9 cellular contexts compared by ENCODE assay signal in the genomic region with DNA sequence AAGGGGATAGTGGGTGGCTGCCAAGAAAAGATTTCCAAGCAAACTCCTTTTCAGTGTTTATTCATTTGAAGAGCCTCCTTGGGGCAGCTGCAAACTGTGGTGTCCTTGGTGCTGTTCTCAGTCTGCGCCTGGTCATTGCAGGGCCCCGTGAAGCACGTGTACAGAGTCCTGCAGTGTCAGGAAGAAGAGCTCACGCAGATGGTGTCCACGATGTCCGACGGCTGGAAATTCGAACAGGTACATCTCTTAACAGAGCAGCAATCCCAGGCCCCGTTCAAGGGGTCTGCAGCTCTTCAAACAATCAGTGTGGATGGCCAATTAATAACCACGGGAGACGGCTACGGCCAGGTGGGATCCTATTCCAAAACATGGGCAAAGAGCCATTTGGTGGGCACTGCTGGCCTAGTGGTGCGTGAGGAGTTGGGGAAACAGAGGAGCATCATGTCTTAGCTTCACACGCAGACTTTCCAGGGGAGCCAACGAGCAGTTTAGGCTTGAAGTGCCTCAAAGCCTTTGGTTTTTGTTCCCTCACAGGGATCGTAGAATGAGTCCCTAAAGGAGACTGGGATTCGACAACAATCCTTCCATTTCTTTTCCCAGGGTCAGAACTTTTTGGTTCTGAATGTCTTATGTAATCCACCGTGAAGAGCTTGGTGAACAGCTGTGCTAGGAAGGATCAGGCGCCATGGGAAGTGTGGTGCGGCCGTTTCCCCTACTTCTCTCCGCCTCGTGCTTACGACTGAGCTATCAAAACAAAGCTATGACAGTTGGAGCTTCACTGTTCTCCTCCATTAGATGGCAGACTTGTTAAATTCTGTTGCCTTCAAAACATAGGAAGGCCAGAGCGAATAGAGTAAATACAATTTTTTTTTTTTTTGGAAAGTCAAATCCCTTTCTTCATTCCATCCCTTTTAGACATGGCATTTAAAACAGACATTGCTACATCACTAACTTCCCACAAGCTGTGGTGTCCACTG. TPM values are rescaled to one million over a fixed set of nuclear protein-coding genes. Genes with fewer than 3 reads are reported as not detected.
A peak's percentile ranks its signal among the peaks of the same experiment; 100 is the strongest.
DNase-seq lines count a peak whose midpoint lies in the region; ATAC-seq and TF ChIP-seq lines count a peak whose summit lies in the region.
"Had no signal": no experiment of that assay in that cellular context is flagged by ENCODE, and none has a peak within 500 bp of the region (broad histone marks: within the 10 kb centered on the region; RNA-seq: fewer than 3 reads in every experiment).

No MANE protein-coding gene starts in this region.

- peaks cover 5% of the 10 kb centered on the region for H3F3A ChIP-seq in neural progenitor cell (ENCODE audit: low read depth)

- DNase-seq in activated CD4-positive, alpha-beta T cell treated with anti-CD3 and anti-CD28 coated beads for 36 hours, result no peak
- DNase-seq in activated CD4-positive, alpha-beta T cell treated with anti-CD3 and anti-CD28 coated beads, Interleukin-2, amount 50 U/mL, for 48 hours, result no peak
- DNase-seq in RWPE1 (ENCODE audit: low spot score) (no peak), esophagus squamous epithelium (lab: John Stamatoyannopoulos, UW) (no peak), neural progenitor cell (ENCODE audit: low spot score) (no peak), NCI-H1930 (lab: John Stamatoyannopoulos, UW) (no peak), SKM-1 (lab: John Stamatoyannopoulos, UW; ENCODE audit: unreplicated experiment) (no peak)

- H3K27me3 ChIP-seq in esophagus squamous epithelium (no peaks in the 10 kb centered on the region), neural progenitor cell (no peaks in the 10 kb centered on the region)

- no peak for TF ChIP-seq POLR2A in esophagus squamous epithelium (IDR thresholded peaks at IDR 0.05)

- H3K9me3 ChIP-seq in esophagus squamous epithelium (no peaks in the 10 kb centered on the region), neural progenitor cell (ENCODE audit: low read depth) (no peaks in the 10 kb centered on the region)

- POLR2A ChIA-PET in activated CD4-positive, alpha-beta T cell treated with anti-CD3 and anti-CD28 coated beads for 36 hours (lab: Charles Lee), result interaction anchor here (0.5 to 0.6 kb wide), 4 partner anchors 47 to 286 kb away, joined by 3 to 12 read pairs (median 5); no protein-coding TSS in a partner anchor
- POLR2A ChIA-PET in RWPE1 (lab: Yijun Ruan, JAX; ENCODE audit: low non-redundant PET), result interaction anchor here (0.6 to 1.1 kb wide), 2 partner anchors 29 to 50 kb away, joined by 3 to 4 read pairs; partner anchors contain the start of gene ARMC7

- 67 to 72% methylated on average over 22 to 24 of the region's 25 CpGs for WGBS in esophagus squamous epithelium, 2 donors

- intact Hi-C loops in activated CD4-positive, alpha-beta T cell treated with anti-CD3 and anti-CD28 coated beads for 36 hours (cut with DNase I, micrococcal nuclease), result no loop called here
- intact Hi-C loops in esophagus squamous epithelium (cut with DNase I), result no loop called here

- H3K4me3 Mint-ChIP-seq in activated CD4-positive, alpha-beta T cell treated with anti-CD3 and anti-CD28 coated beads for 36 hours, result no peak overlapping the region
- H3K4me3 Mint-ChIP-seq in neural progenitor cell, result no peak overlapping the region

- H3K36me3 ChIP-seq in esophagus squamous epithelium (peaks cover 13 to 98% (median 30%) of the 10 kb centered on the region in 3 donors), neural progenitor cell (no peaks in the 10 kb centered on the region)

- H3K27ac ChIP-seq in RWPE1, result peak overlapping the region; percentile 38
- peak overlapping the region in 3 of 4 donors; percentile 47 to 83 (median 80) for H3K27ac ChIP-seq in esophagus squamous epithelium
- no peak overlapping the region for H3K27ac ChIP-seq in neural progenitor cell

- H3K4me3 ChIP-seq in esophagus squamous epithelium, result no peak overlapping the region
- no peak overlapping the region for H3K4me3 ChIP-seq in neural progenitor cell

- no peak overlapping the region for H2AFZ ChIP-seq in neural progenitor cell (replicated peaks)

- no peaks in the 10 kb centered on the region for H3K9me3 Mint-ChIP-seq in activated CD4-positive, alpha-beta T cell treated with anti-CD3 and anti-CD28 coated beads for 36 hours (ENCODE audit: low read depth)
- H3K9me3 Mint-ChIP-seq in neural progenitor cell, result no peaks in the 10 kb centered on the region

- no peak overlapping the region for H3K4me2 ChIP-seq in neural progenitor cell

- H3K27ac Mint-ChIP-seq in activated CD4-positive, alpha-beta T cell treated with anti-CD3 and anti-CD28 coated beads for 36 hours, result no peak overlapping the region
- H3K27ac Mint-ChIP-seq in neural progenitor cell, result no peak overlapping the region

- peaks cover 0 to 16% (median 4%) of the 10 kb centered on the region in 3 donors for H3K4me1 ChIP-seq in esophagus squamous epithelium
- H3K4me1 ChIP-seq in neural progenitor cell, result no peaks in the 10 kb centered on the region

- peaks cover 35% of the 10 kb centered on the region for H3K36me3 Mint-ChIP-seq in activated CD4-positive, alpha-beta T cell treated with anti-CD3 and anti-CD28 coated beads for 36 hours (ENCODE audit: low read depth)
- H3K36me3 Mint-ChIP-seq in neural progenitor cell, result peaks cover 33% of the 10 kb centered on the region

- H3K79me2 ChIP-seq in neural progenitor cell (ENCODE audit: low read depth), result peaks cover 24% of the 10 kb centered on the region

- peaks cover 12% of the 10 kb centered on the region for H4K20me1 ChIP-seq in neural progenitor cell (ENCODE audit: low read depth)

- H3K9ac ChIP-seq in neural progenitor cell, result no peak overlapping the region

- TF ChIP-seq CTCF in RWPE1 (conservative IDR thresholded peaks at IDR 0.05; ENCODE audit: low read depth) (peak; percentile 34), esophagus squamous epithelium (IDR thresholded peaks at IDR 0.05) (peak in 5 of 6 experiments; percentile 24 to 41 (median 37)), neural progenitor cell (IDR thresholded peaks at IDR 0.05) (peak; percentile 26)

- peaks cover 18% of the 10 kb centered on the region for H3K4me1 Mint-ChIP-seq in activated CD4-positive, alpha-beta T cell treated with anti-CD3 and anti-CD28 coated beads for 36 hours
- H3K4me1 Mint-ChIP-seq in neural progenitor cell, result no peaks in the 10 kb centered on the region

- peak; percentile 39 for ATAC-seq in activated CD4-positive, alpha-beta T cell treated with anti-CD3 and anti-CD28 coated beads for 36 hours
- ATAC-seq in GM19467 (IDR thresholded peaks at IDR 0.05; ENCODE audit: unreplicated experiment), result no peak

- CTCF ChIA-PET in activated CD4-positive, alpha-beta T cell treated with anti-CD3 and anti-CD28 coated beads for 36 hours (lab: Charles Lee), result interaction anchor here (0.6 to 3.6 kb wide), 18 partner anchors 8 to 573 kb away, joined by 3 to 20 read pairs (median 4); partner anchors contain the start of genes ARMC7, ATP5PD, KCTD2 and SMIM5
- CTCF ChIA-PET in RWPE1 (lab: Yijun Ruan, JAX), result interaction anchor here (0.7 to 1.3 kb wide), 6 partner anchors 10 to 142 kb away, joined by 3 to 9 read pairs (median 6); no protein-coding TSS in a partner anchor

- H3K27me3 Mint-ChIP-seq in activated CD4-positive, alpha-beta T cell treated with anti-CD3 and anti-CD28 coated beads for 36 hours, result no peaks in the 10 kb centered on the region
- H3K27me3 Mint-ChIP-seq in neural progenitor cell (ENCODE audit: insufficient read depth, low read depth), result peaks cover 6% of the 10 kb centered on the region

RNA-seq across cellular contexts. Expression of gene KCTD2, which starts 12.6 kb away (rescaled TPM):
- 10 to 100 TPM; 15.3 to 16.7 TPM for total RNA-seq in activated CD4-positive, alpha-beta T cell treated with anti-CD3 and anti-CD28 coated beads for 36 hours
- total RNA-seq in esophagus squamous epithelium (10 to 100 TPM; 11.5 to 17.6 (median 14.2) TPM), neural progenitor cell (ENCODE audit: low replicate concordance) (28.9 and 32.9 TPM in 2 replicates)

RNA-seq across cellular contexts. Expression of gene ATP5PD, which starts 12.9 kb away (rescaled TPM):
- total RNA-seq in activated CD4-positive, alpha-beta T cell treated with anti-CD3 and anti-CD28 coated beads for 36 hours, result 100 to 1,000 TPM; 194 to 237 TPM
- total RNA-seq in esophagus squamous epithelium (100 to 1,000 TPM; 252 to 300 (median 277) TPM), neural progenitor cell (ENCODE audit: low replicate concordance) (209 and 268 TPM in 2 replicates)

RNA-seq across cellular contexts. Expression of gene SLC16A5, which starts 28.1 kb away (rescaled TPM):
- total RNA-seq in activated CD4-positive, alpha-beta T cell treated with anti-CD3 and anti-CD28 coated beads for 36 hours, result 1 to 10 TPM; 6.0 to 6.5 TPM
- total RNA-seq in esophagus squamous epithelium, result 10 to 100 TPM; 13.4 to 22.9 (median 17.4) TPM
- 3.4 and 19.9 TPM in 2 replicates for total RNA-seq in neural progenitor cell (ENCODE audit: low replicate concordance)
- total RNA-seq: Daoy had no signal

RNA-seq across cellular contexts. Expression of gene MRPL58, which starts 47.2 kb away (rescaled TPM):
- 10 to 100 TPM; 64.6 to 66.5 TPM for total RNA-seq in activated CD4-positive, alpha-beta T cell treated with anti-CD3 and anti-CD28 coated beads for 36 hours
- total RNA-seq in esophagus squamous epithelium (100 to 1,000 TPM in 1 of 4 donors, 10 to 100 TPM in 3; 44.4 to 110 (median 61.6) TPM), neural progenitor cell (ENCODE audit: low replicate concordance) (50.8 and 52.8 TPM in 2 replicates)

RNA-seq across cellular contexts. Expression of gene ARMC7, which starts 50.1 kb away (rescaled TPM):
- total RNA-seq in activated CD4-positive, alpha-beta T cell treated with anti-CD3 and anti-CD28 coated beads for 36 hours, result 1 to 10 TPM; 6.7 to 7.7 TPM
- 1 to 10 TPM; 4.0 to 9.1 (median 5.3) TPM for total RNA-seq in esophagus squamous epithelium
- total RNA-seq in neural progenitor cell (ENCODE audit: low replicate concordance), result 1.9 and 4.3 TPM in 2 replicates
